11 cellular contexts compared by ENCODE assay signal in the genomic region with DNA sequence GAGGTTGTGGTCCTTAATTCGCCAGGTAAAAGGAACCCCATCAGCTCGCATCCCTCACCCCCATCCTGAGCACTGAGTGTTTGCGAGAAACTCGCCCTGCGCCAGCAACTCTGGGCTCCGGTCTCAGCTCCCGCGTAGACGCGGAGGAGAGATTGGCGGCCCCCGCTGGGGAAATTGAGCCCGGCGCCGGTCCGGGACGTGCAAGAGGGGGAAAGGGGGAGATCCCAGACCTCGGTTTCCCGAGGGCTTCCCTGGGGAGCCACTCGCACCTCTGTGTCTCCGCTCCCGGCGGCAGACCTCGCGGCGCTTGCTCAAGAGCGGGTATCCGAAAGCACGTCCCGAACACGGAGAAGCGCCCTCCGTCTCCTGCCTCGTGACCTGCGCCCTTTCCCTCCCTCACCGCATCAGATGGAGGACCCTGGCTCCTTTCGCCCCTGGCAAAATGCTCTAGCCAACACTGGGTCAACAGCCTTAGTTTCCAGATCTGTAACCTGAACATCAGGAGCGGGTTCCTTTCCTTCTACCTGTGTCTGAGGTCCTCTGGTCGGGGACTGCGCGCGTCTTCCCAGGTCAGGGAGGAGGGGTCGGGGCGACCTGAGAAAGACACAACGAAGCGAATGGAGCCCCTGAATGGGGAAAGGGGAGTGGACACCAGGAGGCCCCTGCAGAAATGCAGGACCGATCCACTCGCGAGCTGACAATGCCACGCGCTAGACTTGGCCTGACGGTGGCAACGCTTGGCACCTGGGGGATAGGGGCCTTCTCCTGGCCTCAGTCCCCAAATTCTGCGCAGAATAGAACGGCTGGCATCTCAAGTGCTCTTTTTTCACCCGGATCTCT. TPM values are rescaled to one million over a fixed set of nuclear protein-coding genes. Genes with fewer than 3 reads are reported as not detected.
DNase-seq lines count a peak whose midpoint lies in the region; ATAC-seq, FAIRE-seq and TF ChIP-seq lines count a peak whose summit lies in the region.
"Had no signal": no experiment of that assay in that cellular context is flagged by ENCODE, and none has a peak within 500 bp of the region (broad histone marks: within the 10 kb centered on the region; RNA-seq: fewer than 3 reads in every experiment).

No MANE protein-coding gene starts in this region.

- H2BK15ac ChIP-seq in H9 (ENCODE audit: low read depth, low read length): no peak overlapping the region

- no peak for ATAC-seq in HG02571 (IDR thresholded peaks at IDR 0.05; ENCODE audit: unreplicated experiment)

- H3K4me1 Mint-ChIP-seq in H9 (peaks cover 40 to 47% of the 10 kb centered on the region in 2 experiments), MCF 10A (ENCODE audit: insufficient read depth, unreplicated experiment) (peaks cover 11% of the 10 kb centered on the region), CD14-positive monocyte (peaks cover 6% of the 10 kb centered on the region)

- peaks cover 55% of the 10 kb centered on the region for H3K23me2 ChIP-seq in H9 (ENCODE audit: insufficient read length, low read depth, low read length, poor library complexity, severe bottlenecking)

- no peak overlapping the region for H2AK5ac ChIP-seq in H9 (ENCODE audit: insufficient read length, low read length)

- FAIRE-seq in kidney (lab: Jason Lieb, UNC): no peak

- H3K14ac ChIP-seq in H9 (ENCODE audit: insufficient read depth, low read length): no peak overlapping the region

- POLR2A ChIA-PET in MCF 10A (lab: Yijun Ruan, JAX): interaction anchor here (0.7 to 2.1 kb wide), 2 partner anchors 645 to 1011 kb away, joined by 3 to 6 read pairs; no protein-coding TSS in a partner anchor

- no peak overlapping the region for H4K8ac ChIP-seq in H9 (replicated peaks; ENCODE audit: insufficient read length, low read depth, low read length)

- H3K27me3 ChIP-seq in H9 (ENCODE audit: insufficient read depth, low read length): peaks cover 48% of the 10 kb centered on the region
- peaks cover 15% of the 10 kb centered on the region for H3K27me3 ChIP-seq in skeletal muscle satellite cell (ENCODE audit: control insufficient read depth, insufficient read depth, low read length)
- H3K27me3 ChIP-seq: ovary had no signal

- no peaks in the 10 kb centered on the region for H3K79me1 ChIP-seq in H9 (ENCODE audit: insufficient read depth, low read depth, low read length, poor library complexity, severe bottlenecking)

- no peaks in the 10 kb centered on the region; a peak in 2 of 5 replicates for H3K9me3 Mint-ChIP-seq in H9
- no peaks in the 10 kb centered on the region for H3K9me3 Mint-ChIP-seq in MCF 10A (ENCODE audit: unreplicated experiment)
- peaks cover 0 to 36% (median 20%) of the 10 kb centered on the region in 7 donors for H3K9me3 Mint-ChIP-seq in CD14-positive monocyte
- H3K9me3 Mint-ChIP-seq: dendritic cell treated with granulocyte-macrophage colony-stimulating factor and Interleukin-4, amounts not matched to agents 40 ng/mL and 50 ng/mL, for 4 days had no signal

- H3K79me2 ChIP-seq in H9 (ENCODE audit: insufficient read depth, low read length): no peaks in the 10 kb centered on the region

- H3K4me3 ChIP-seq in kidney (ENCODE audit: low read length in 2 of 2): peak overlapping the region; percentile 49 to 66
- H3K4me3 ChIP-seq in skeletal muscle satellite cell (ENCODE audit: low read length): peak overlapping the region; percentile 74
- H3K4me3 ChIP-seq: ovary had no signal

- no CpG with 5 or more reads among the region's 56 CpGs for WGBS in H9 (ENCODE audit: extremely low coverage, insufficient read length, low lambda C conversion rate)

- H3K36me3 Mint-ChIP-seq in H9 (ENCODE audit: insufficient read depth in 1 of 3, low read depth in 3 of 3): peaks cover 0 to 3% (median 2%) of the 10 kb centered on the region in 3 experiments; a peak in 5 of 7 replicates
- no peaks in the 10 kb centered on the region for H3K36me3 Mint-ChIP-seq in MCF 10A (ENCODE audit: insufficient read depth, unreplicated experiment)
- peaks cover 3% of the 10 kb centered on the region in 2 donors for H3K36me3 Mint-ChIP-seq in CD14-positive monocyte

- no peak overlapping the region; a peak in 1 of 7 replicates for H3K27ac Mint-ChIP-seq in H9
- H3K27ac Mint-ChIP-seq in MCF 10A (ENCODE audit: low read depth, unreplicated experiment): no peak overlapping the region
- no peak overlapping the region for H3K27ac Mint-ChIP-seq in CD14-positive monocyte
- H3K27ac Mint-ChIP-seq: dendritic cell treated with granulocyte-macrophage colony-stimulating factor and Interleukin-4, amounts not matched to agents 40 ng/mL and 50 ng/mL, for 4 days had no signal

- no peak overlapping the region for H3K23ac ChIP-seq in H9 (ENCODE audit: insufficient read length, low read depth, low read length)

- BruUV-seq in MCF 10A (replicated peaks; lab: Mats Ljungman, UMichigan): no TSS peak

- CTCF ChIA-PET in MCF 10A (lab: Yijun Ruan, JAX): interaction anchor here (0.7 to 1.7 kb wide), 6 partner anchors 20 to 879 kb away, joined by 3 to 7 read pairs (median 4); no protein-coding TSS in a partner anchor

- no peak overlapping the region for H2BK5ac ChIP-seq in H9 (ENCODE audit: insufficient read length, low read length)

- no peak overlapping the region for H3K18ac ChIP-seq in H9 (ENCODE audit: insufficient read length, low read depth, low read length)

- no peak overlapping the region for H4K91ac ChIP-seq in H9 (ENCODE audit: insufficient read length, low read depth, low read length)

- H3K4me1 ChIP-seq in H9 (ENCODE audit: insufficient read depth, low read length) (no peaks in the 10 kb centered on the region; the same call in 1 of the 2 replicates), kidney (ENCODE audit: control insufficient read depth in 1 of 2, insufficient read depth in 1 of 2, low read depth in 1 of 2, low read length in 2 of 2) (peaks cover 0 to 17% of the 10 kb centered on the region in 2 donors), skeletal muscle satellite cell (ENCODE audit: control insufficient read depth, insufficient read depth, low read length) (peaks cover 16% of the 10 kb centered on the region)

- no peak overlapping the region for H2AFZ ChIP-seq in H9 (ENCODE audit: low read length)

- H3K27ac ChIP-seq in H9 (ENCODE audit: insufficient read length, low read depth, low read length) (no peak overlapping the region), kidney (ENCODE audit: low read depth in 2 of 2, low read length in 2 of 2) (no peak overlapping the region)
- H3K27ac ChIP-seq: ovary had no signal

- H3K9ac ChIP-seq in H9 (ENCODE audit: extremely low read depth, insufficient read length, low read length) (no peak overlapping the region), kidney (ENCODE audit: low read length in 2 of 2) (no peak overlapping the region), skeletal muscle satellite cell (ENCODE audit: low read depth, low read length) (peak overlapping the region; percentile 27)

- H2BK12ac ChIP-seq in H9 (ENCODE audit: insufficient read length, low read depth, low read length): no peak overlapping the region

- H3K4ac ChIP-seq in H9 (ENCODE audit: low read depth, low read length): no peak overlapping the region

- H2BK20ac ChIP-seq in H9 (ENCODE audit: low read depth, low read length, poor library complexity, severe bottlenecking): no peak overlapping the region

- TF ChIP-seq CTCF in H9 (conservative IDR thresholded peaks at IDR 0.05) (no peak), MCF 10A (IDR thresholded peaks at IDR 0.05; ENCODE audit: unreplicated experiment) (no peak), kidney (IDR thresholded peaks at IDR 0.05; ENCODE audit: borderline replicate concordance, extremely low read depth, insufficient read depth) (no peak), CD14-positive monocyte (IDR thresholded peaks at IDR 0.05) (no peak)

- peak overlapping the region; percentile 60 to 87 for H3K4me3 Mint-ChIP-seq in H9
- H3K4me3 Mint-ChIP-seq in MCF 10A (ENCODE audit: unreplicated experiment): peak overlapping the region; percentile 64
- H3K4me3 Mint-ChIP-seq in CD14-positive monocyte: peak overlapping the region in 1 of 2 donors; percentile 81
- H3K4me3 Mint-ChIP-seq: dendritic cell treated with granulocyte-macrophage colony-stimulating factor and Interleukin-4, amounts not matched to agents 40 ng/mL and 50 ng/mL, for 4 days had no signal

- H3K4me2 ChIP-seq in H9 (ENCODE audit: insufficient read depth, insufficient read length, low read length): peak overlapping the region; percentile 62
- peak overlapping the region; percentile 91 for H3K4me2 ChIP-seq in skeletal muscle satellite cell (ENCODE audit: low read length)

- no peak overlapping the region for H3K56ac ChIP-seq in H9 (ENCODE audit: insufficient read length, low read depth, low read length)

- H3K9me3 ChIP-seq in H9 (ENCODE audit: control insufficient read depth, low read depth, low read length) (no peaks in the 10 kb centered on the region), kidney (ENCODE audit: control insufficient read depth in 1 of 2, low read length in 2 of 2) (no peaks in the 10 kb centered on the region), skeletal muscle satellite cell (replicated peaks; ENCODE audit: low read length) (no peaks in the 10 kb centered on the region)
- H3K9me3 ChIP-seq: ovary had no signal

- H3T11ph ChIP-seq in H9 (ENCODE audit: low read length): no peak overlapping the region

- intact Hi-C loops in MCF 10A (cut with micrococcal nuclease): loop anchor here (1.0 to 2.0 kb wide), 5 partner anchors 159 to 1351 kb away; no protein-coding TSS in a partner anchor
- intact Hi-C loops in kidney (cut with DNase I): no loop called here
- intact Hi-C loops in CD14-positive monocyte (cut with micrococcal nuclease): no loop called here

- no peaks in the 10 kb centered on the region for H3K36me3 ChIP-seq in kidney (ENCODE audit: control insufficient read depth in 1 of 2, insufficient read depth in 2 of 2, low read length in 2 of 2)
- no peaks in the 10 kb centered on the region for H3K36me3 ChIP-seq in skeletal muscle satellite cell (ENCODE audit: insufficient read depth, low read length)
- H3K36me3 ChIP-seq: ovary had no signal

- H2BK120ac ChIP-seq in H9 (ENCODE audit: low read depth, low read length, poor library complexity, severe bottlenecking): no peak overlapping the region

- no peak overlapping the region for H4K5ac ChIP-seq in H9 (ENCODE audit: insufficient read length, low read depth, low read length)

- H4K20me1 ChIP-seq in H9 (ENCODE audit: control insufficient read depth, insufficient read depth, insufficient read length): no peaks in the 10 kb centered on the region

- DNase-seq in H9 (peak; percentile 69), MCF 10A (ENCODE audit: unreplicated experiment) (no peak), kidney (no peak), UCSD-AML1 (lab: John Stamatoyannopoulos, UW; ENCODE audit: unreplicated experiment) (no peak), NCI-H1436 (lab: John Stamatoyannopoulos, UW) (no peak), CD14-positive monocyte (ENCODE audit: low spot score) (no peak)
- DNase-seq: NCI-H2029, ovary had no signal

- peaks cover 96% of the 10 kb centered on the region for H3K27me3 Mint-ChIP-seq in H9 (ENCODE audit: low read depth)
- H3K27me3 Mint-ChIP-seq in MCF 10A (ENCODE audit: insufficient read depth, unreplicated experiment): no peaks in the 10 kb centered on the region
- H3K27me3 Mint-ChIP-seq in CD14-positive monocyte (ENCODE audit: low read depth in 3 of 3): peaks cover 86 to 94% (median 90%) of the 10 kb centered on the region in 3 donors

RNA-seq across cellular contexts. Expression of a gene that starts 2.9 kb away (rescaled TPM):
- total RNA-seq in H9 (2021) (1.2 and 1.3 TPM in 2 replicates), MCF 10A (2022) (2.6 and 4.5 TPM in 2 replicates), kidney (79.3 TPM)
- polyA plus RNA-seq in kidney (ENCODE audit: insufficient read depth, low read depth, low replicate concordance) (5.8 TPM), CD14-positive monocyte (not detected)
- 0.44 and 0.51 TPM in 2 replicates for total RNA-seq in skeletal muscle satellite cell (2012; rRNA removed)

Comparison
In these comparisons a context has a peak if more than half of its experiments do, and no peak if none do; other contexts are left out.
1. RNA of a gene that starts 2.9 kb away (total RNA-seq): 79.3 TPM in kidney (single experiment); 2.6 to 4.5 TPM in MCF 10A and 1.2 to 1.3 TPM in H9; every median in the first group is over 10 times any median in the second.